Comparison of ENCODE assay signal across 6 cellular contexts in genomic region chr1:156291226-156292061, GRCh38. TPM values are rescaled to one million over a fixed set of nuclear protein-coding genes. Genes with fewer than 3 reads are reported as not detected.
DNase-seq lines count a peak whose midpoint lies in the region; ATAC-seq lines count a peak whose summit lies in the region.

No MANE protein-coding gene starts in this region.

- H3K36me3 Mint-ChIP-seq in activated CD4-positive, alpha-beta T cell treated with anti-CD3 and anti-CD28 coated beads, Interleukin-2, amount 10 ng/mL, durations not matched to agents 7 days and 5 days (ENCODE audit: low read depth): peaks cover 11% of the 10 kb centered on the region
- H3K36me3 Mint-ChIP-seq in activated T-helper 17 cell treated with anti-CD3 and anti-CD28 coated beads, Interleukin-2, amount 50 U/mL, for 72 hours (ENCODE audit: low read depth): peaks cover 60% of the 10 kb centered on the region

- DNase-seq in activated CD4-positive, alpha-beta T cell treated with anti-CD3 and anti-CD28 coated beads, Interleukin-2, amount 10 ng/mL, durations not matched to agents 7 days and 5 days: peak; percentile 18
- DNase-seq in activated CD4-positive, alpha-beta T cell treated with anti-CD3 and anti-CD28 coated beads for 4 hours: no peak
- peak; percentile 28 for DNase-seq in stimulated activated naive CD8-positive, alpha-beta T cell treated with anti-CD3 and anti-CD28 coated beads, Interleukin-15, Interleukin-2, amounts not matched to agents 100 U/mL and 50 U/mL, for 24 hours

- no peaks in the 10 kb centered on the region for H3K9me3 Mint-ChIP-seq in activated CD4-positive, alpha-beta T cell treated with anti-CD3 and anti-CD28 coated beads, Interleukin-2, amount 10 ng/mL, durations not matched to agents 7 days and 5 days
- H3K9me3 Mint-ChIP-seq in activated T-helper 17 cell treated with anti-CD3 and anti-CD28 coated beads, Interleukin-2, amount 50 U/mL, for 72 hours: no peaks in the 10 kb centered on the region

- POLR2A ChIA-PET in activated CD4-positive, alpha-beta T cell treated with anti-CD3 and anti-CD28 coated beads, Interleukin-2, amount 10 ng/mL, durations not matched to agents 7 days and 5 days (lab: Charles Lee): no interaction called here

- peak overlapping the region; percentile 24 for H3K4me3 ChIP-seq in iPS-11a (ENCODE audit: low read depth, low read length)

- no peak overlapping the region for H3K4me3 Mint-ChIP-seq in activated CD4-positive, alpha-beta T cell treated with anti-CD3 and anti-CD28 coated beads, Interleukin-2, amount 10 ng/mL, durations not matched to agents 7 days and 5 days
- no peak overlapping the region for H3K4me3 Mint-ChIP-seq in activated T-helper 17 cell treated with anti-CD3 and anti-CD28 coated beads, Interleukin-2, amount 50 U/mL, for 72 hours

- ATAC-seq in activated T-helper 17 cell treated with anti-CD3 and anti-CD28 coated beads, Interleukin-2, amount 50 U/mL, for 72 hours (replicated peaks): peak; percentile 27
- peak; percentile 50 for ATAC-seq in stimulated activated naive CD8-positive, alpha-beta T cell treated with anti-CD3 and anti-CD28 coated beads, Interleukin-15, Interleukin-2, amounts not matched to agents 100 U/mL and 50 U/mL, for 24 hours
- no peak for ATAC-seq in HG02678 (IDR thresholded peaks at IDR 0.05; ENCODE audit: unreplicated experiment)

- CTCF ChIA-PET in activated CD4-positive, alpha-beta T cell treated with anti-CD3 and anti-CD28 coated beads, Interleukin-2, amount 10 ng/mL, durations not matched to agents 7 days and 5 days (lab: Charles Lee): interaction anchor here (1.6 kb wide), 1 partner anchor 8 kb away, joined by 6 read pairs; the partner anchor contains the start of gene SMG5

- peaks cover 20% of the 10 kb centered on the region for H3K4me1 Mint-ChIP-seq in activated CD4-positive, alpha-beta T cell treated with anti-CD3 and anti-CD28 coated beads, Interleukin-2, amount 10 ng/mL, durations not matched to agents 7 days and 5 days
- peaks cover 7% of the 10 kb centered on the region for H3K4me1 Mint-ChIP-seq in activated T-helper 17 cell treated with anti-CD3 and anti-CD28 coated beads, Interleukin-2, amount 50 U/mL, for 72 hours

- H3K27me3 Mint-ChIP-seq in activated CD4-positive, alpha-beta T cell treated with anti-CD3 and anti-CD28 coated beads, Interleukin-2, amount 10 ng/mL, durations not matched to agents 7 days and 5 days: no peaks in the 10 kb centered on the region
- no peaks in the 10 kb centered on the region for H3K27me3 Mint-ChIP-seq in activated T-helper 17 cell treated with anti-CD3 and anti-CD28 coated beads, Interleukin-2, amount 50 U/mL, for 72 hours

- H3K27ac Mint-ChIP-seq in activated CD4-positive, alpha-beta T cell treated with anti-CD3 and anti-CD28 coated beads, Interleukin-2, amount 10 ng/mL, durations not matched to agents 7 days and 5 days: peak overlapping the region; percentile 25
- H3K27ac Mint-ChIP-seq in activated T-helper 17 cell treated with anti-CD3 and anti-CD28 coated beads, Interleukin-2, amount 50 U/mL, for 72 hours: peak overlapping the region; percentile 54

RNA-seq across cellular contexts. Expression of gene GLMP, which starts 4.0 kb away (rescaled TPM):
- total RNA-seq in activated CD4-positive, alpha-beta T cell treated with anti-CD3 and anti-CD28 coated beads, Interleukin-2, amount 10 ng/mL, durations not matched to agents 7 days and 5 days: 10 to 100 TPM; 33.2 to 33.6 TPM
- total RNA-seq in activated T-helper 17 cell treated with anti-CD3 and anti-CD28 coated beads, Interleukin-2, amount 50 U/mL, for 72 hours: 10 to 100 TPM; 18.3 to 19.1 TPM

RNA-seq across cellular contexts. Expression of gene TMEM79, which starts 7.3 kb away (rescaled TPM):
- total RNA-seq in activated CD4-positive, alpha-beta T cell treated with anti-CD3 and anti-CD28 coated beads, Interleukin-2, amount 10 ng/mL, durations not matched to agents 7 days and 5 days: 10 to 100 TPM; 11.6 to 14.4 TPM
- 10 to 100 TPM; 13.7 to 14.5 TPM for total RNA-seq in activated T-helper 17 cell treated with anti-CD3 and anti-CD28 coated beads, Interleukin-2, amount 50 U/mL, for 72 hours

RNA-seq across cellular contexts. Expression of gene VHLL, which starts 7.7 kb away (rescaled TPM):
- total RNA-seq in activated CD4-positive, alpha-beta T cell treated with anti-CD3 and anti-CD28 coated beads, Interleukin-2, amount 10 ng/mL, durations not matched to agents 7 days and 5 days: under 1 TPM in 1 of 2 experiments, not detected in 1; 0.52 TPM
- under 1 TPM; 0.42 to 0.52 TPM for total RNA-seq in activated T-helper 17 cell treated with anti-CD3 and anti-CD28 coated beads, Interleukin-2, amount 50 U/mL, for 72 hours

RNA-seq across cellular contexts. Expression of gene SMG5, which starts 8.8 kb away (rescaled TPM):
- total RNA-seq in activated CD4-positive, alpha-beta T cell treated with anti-CD3 and anti-CD28 coated beads, Interleukin-2, amount 10 ng/mL, durations not matched to agents 7 days and 5 days: 10 to 100 TPM; 68.0 to 68.1 TPM
- 10 to 100 TPM; 75.7 to 93.7 TPM for total RNA-seq in activated T-helper 17 cell treated with anti-CD3 and anti-CD28 coated beads, Interleukin-2, amount 50 U/mL, for 72 hours

RNA-seq across cellular contexts. Expression of gene PAQR6, which starts 43.6 kb away (rescaled TPM):
- total RNA-seq in activated CD4-positive, alpha-beta T cell treated with anti-CD3 and anti-CD28 coated beads, Interleukin-2, amount 10 ng/mL, durations not matched to agents 7 days and 5 days: 1 to 10 TPM; 6.2 to 7.3 TPM
- 10 to 100 TPM in 1 of 2 donors, 1 to 10 TPM in 1; 8.0 to 10.9 TPM for total RNA-seq in activated T-helper 17 cell treated with anti-CD3 and anti-CD28 coated beads, Interleukin-2, amount 50 U/mL, for 72 hours

Comparison
In these comparisons a context has a peak if more than half of its experiments do, and no peak if none do; other contexts are left out.
1. DNase-seq: peak in activated CD4-positive, alpha-beta T cell treated with anti-CD3 and anti-CD28 coated beads, Interleukin-2, amount 10 ng/mL, durations not matched to agents 7 days and 5 days (single experiment) and stimulated activated naive CD8-positive, alpha-beta T cell treated with anti-CD3 and anti-CD28 coated beads, Interleukin-15, Interleukin-2, amounts not matched to agents 100 U/mL and 50 U/mL, for 24 hours (single experiment); none in activated CD4-positive, alpha-beta T cell treated with anti-CD3 and anti-CD28 coated beads for 4 hours (0 of 2).